ENCODE assay signal across 14 cellular contexts in genomic region chr9:121884057-121884512, GRCh38.
DNase-seq lines count a peak whose midpoint lies in the region; ATAC-seq and TF ChIP-seq lines count a peak whose summit lies in the region.
"Had no signal": no experiment of that assay in that cellular context is flagged by ENCODE, and none has a peak within 500 bp of the region (broad histone marks: within the 10 kb centered on the region; RNA-seq: fewer than 3 reads in every experiment).

No MANE protein-coding gene starts in this region.

- H3K9ac ChIP-seq in HUES64 (ENCODE audit: low read depth, low read length), result no peak overlapping the region

- H3K4me1 Mint-ChIP-seq in progenitor cell of endocrine pancreas (ENCODE audit: low read depth), result peaks cover 27% of the 10 kb centered on the region
- H3K4me1 Mint-ChIP-seq in naive thymus-derived CD8-positive, alpha-beta T cell, result peaks cover 0 to 2% (median 0%) of the 10 kb centered on the region in 4 donors
- H3K4me1 Mint-ChIP-seq in activated T-cell treated with anti-CD3 and anti-CD28 coated beads, Interleukin-2, amount 50 U/mL, for 72 hours (ENCODE audit: low read depth), result peaks cover 42% of the 10 kb centered on the region
- H3K4me1 Mint-ChIP-seq: CD4-positive, alpha-beta memory T cell; natural killer cell had no signal

- TF ChIP-seq CTCF in progenitor cell of endocrine pancreas (IDR thresholded peaks at IDR 0.05; ENCODE audit: unreplicated experiment), result no peak

- no peaks in the 10 kb centered on the region for H3K36me3 ChIP-seq in HUES64 (ENCODE audit: insufficient read depth, low read length)

- no peak overlapping the region for H3K27ac ChIP-seq in HUES64 (ENCODE audit: low read depth, low read length)

- peak overlapping the region; percentile 29 for H3K4me3 Mint-ChIP-seq in progenitor cell of endocrine pancreas (ENCODE audit: low read depth)
- no peak overlapping the region for H3K4me3 Mint-ChIP-seq in naive thymus-derived CD8-positive, alpha-beta T cell
- H3K4me3 Mint-ChIP-seq in activated T-cell treated with anti-CD3 and anti-CD28 coated beads, Interleukin-2, amount 50 U/mL, for 72 hours, result no peak overlapping the region
- H3K4me3 Mint-ChIP-seq: activated naive CD8-positive, alpha-beta T cell treated with anti-CD3 and anti-CD28 coated beads, Interleukin-2, amount 50 U/mL, for 24 hours; CD4-positive, alpha-beta memory T cell; natural killer cell; stimulated activated effector memory CD8-positive, alpha-beta T cell treated with anti-CD3 and anti-CD28 coated beads, Interleukin-12 subunit alpha, Interleukin-12 subunit beta, amount 100 ng/mL, for 72 hours had no signal

- peaks cover 28% of the 10 kb centered on the region for H3K27me3 Mint-ChIP-seq in progenitor cell of endocrine pancreas
- no peaks in the 10 kb centered on the region for H3K27me3 Mint-ChIP-seq in naive thymus-derived CD8-positive, alpha-beta T cell
- no peaks in the 10 kb centered on the region for H3K27me3 Mint-ChIP-seq in activated T-cell treated with anti-CD3 and anti-CD28 coated beads, Interleukin-2, amount 50 U/mL, for 72 hours (ENCODE audit: low read depth)
- H3K27me3 Mint-ChIP-seq: activated naive CD8-positive, alpha-beta T cell treated with anti-CD3 and anti-CD28 coated beads, Interleukin-2, amount 50 U/mL, for 24 hours; CD4-positive, alpha-beta memory T cell had no signal

- H3K9me3 ChIP-seq in HUES64 (ENCODE audit: insufficient read depth, low read depth, low read length), result no peaks in the 10 kb centered on the region

- POLR2A ChIA-PET in naive thymus-derived CD8-positive, alpha-beta T cell (lab: Charles Lee), result no interaction called here

- 31% methylated on average over 12 of the region's 12 CpGs for WGBS in HUES64

- DNase-seq in anterior cingulate cortex (lab: John Stamatoyannopoulos, UW) (peak in 40 of 58 donors; percentile 17 to 78 (median 50)), hypothalamus (lab: John Stamatoyannopoulos, UW) (peak in 36 of 51 donors; percentile 10 to 73 (median 54)), progenitor cell of endocrine pancreas (ENCODE audit: low spot score, unreplicated experiment) (no peak), NCI-H82 treated with DMSO at 0.1 percent for 48 hours (lab: John Stamatoyannopoulos, UW; ENCODE audit: unreplicated experiment) (no peak)
- DNase-seq in naive thymus-derived CD8-positive, alpha-beta T cell, result no peak
- DNase-seq in activated T-cell treated with anti-CD3 and anti-CD28 coated beads, Interleukin-2, amount 50 U/mL, for 72 hours, result no peak
- DNase-seq: activated naive CD8-positive, alpha-beta T cell treated with anti-CD3 and anti-CD28 coated beads, Interleukin-2, amount 50 U/mL, for 24 hours; CD4-positive, alpha-beta memory T cell; natural killer cell; NCI-H2081 had no signal

- H3K4me3 ChIP-seq in HUES64 (ENCODE audit: low read length), result peak overlapping the region; percentile 18; the same call in 1 of the 2 replicates

- no peaks in the 10 kb centered on the region for H3K36me3 Mint-ChIP-seq in progenitor cell of endocrine pancreas (ENCODE audit: insufficient read depth)
- no peaks in the 10 kb centered on the region for H3K36me3 Mint-ChIP-seq in naive thymus-derived CD8-positive, alpha-beta T cell
- no peaks in the 10 kb centered on the region for H3K36me3 Mint-ChIP-seq in activated T-cell treated with anti-CD3 and anti-CD28 coated beads, Interleukin-2, amount 50 U/mL, for 72 hours (ENCODE audit: insufficient read depth in 2 of 2)
- H3K36me3 Mint-ChIP-seq: CD4-positive, alpha-beta memory T cell; natural killer cell; stimulated activated effector memory CD8-positive, alpha-beta T cell treated with anti-CD3 and anti-CD28 coated beads, Interleukin-12 subunit alpha, Interleukin-12 subunit beta, amount 100 ng/mL, for 72 hours had no signal

- no peak for ATAC-seq in naive thymus-derived CD8-positive, alpha-beta T cell
- no peak for ATAC-seq in HG02642 (IDR thresholded peaks at IDR 0.05; ENCODE audit: poor library complexity, unreplicated experiment)
- no peak for ATAC-seq in activated T-cell treated with anti-CD3 and anti-CD28 coated beads, Interleukin-2, amount 50 U/mL, for 72 hours (replicated peaks in 1 of 2)
- ATAC-seq: activated naive CD8-positive, alpha-beta T cell treated with anti-CD3 and anti-CD28 coated beads, Interleukin-2, amount 50 U/mL, for 24 hours; natural killer cell; Panc1 had no signal

- no peaks in the 10 kb centered on the region for H3K27me3 ChIP-seq in HUES64 (ENCODE audit: insufficient read depth, low read length)

- no peaks in the 10 kb centered on the region for H3K9me3 Mint-ChIP-seq in progenitor cell of endocrine pancreas (ENCODE audit: low read depth)
- H3K9me3 Mint-ChIP-seq in naive thymus-derived CD8-positive, alpha-beta T cell, result no peaks in the 10 kb centered on the region
- H3K9me3 Mint-ChIP-seq in activated T-cell treated with anti-CD3 and anti-CD28 coated beads, Interleukin-2, amount 50 U/mL, for 72 hours, result no peaks in the 10 kb centered on the region
- H3K9me3 Mint-ChIP-seq: activated naive CD8-positive, alpha-beta T cell treated with anti-CD3 and anti-CD28 coated beads, Interleukin-2, amount 50 U/mL, for 24 hours; CD4-positive, alpha-beta memory T cell; natural killer cell; stimulated activated effector memory CD8-positive, alpha-beta T cell treated with anti-CD3 and anti-CD28 coated beads, Interleukin-12 subunit alpha, Interleukin-12 subunit beta, amount 100 ng/mL, for 72 hours had no signal

- H3K4me1 ChIP-seq in HUES64 (ENCODE audit: insufficient read depth, low read length), result peaks cover 27% of the 10 kb centered on the region; the same call in 1 of the 2 replicates

- peak overlapping the region; percentile 37 for H3K27ac Mint-ChIP-seq in progenitor cell of endocrine pancreas
- H3K27ac Mint-ChIP-seq in naive thymus-derived CD8-positive, alpha-beta T cell, result no peak overlapping the region
- H3K27ac Mint-ChIP-seq in activated T-cell treated with anti-CD3 and anti-CD28 coated beads, Interleukin-2, amount 50 U/mL, for 72 hours, result no peak overlapping the region
- H3K27ac Mint-ChIP-seq: activated naive CD8-positive, alpha-beta T cell treated with anti-CD3 and anti-CD28 coated beads, Interleukin-2, amount 50 U/mL, for 24 hours; CD4-positive, alpha-beta memory T cell; natural killer cell; stimulated activated effector memory CD8-positive, alpha-beta T cell treated with anti-CD3 and anti-CD28 coated beads, Interleukin-12 subunit alpha, Interleukin-12 subunit beta, amount 100 ng/mL, for 72 hours had no signal

Comparison
In these comparisons a context has a peak if more than half of its experiments do, and no peak if none do; other contexts are left out.
1. DNase-seq: peak in anterior cingulate cortex (40 of 58) and hypothalamus (36 of 51); none in progenitor cell of endocrine pancreas (single experiment), naive thymus-derived CD8-positive, alpha-beta T cell (0 of 10), NCI-H82 treated with DMSO at 0.1 percent for 48 hours (single experiment) and activated T-cell treated with anti-CD3 and anti-CD28 coated beads, Interleukin-2, amount 50 U/mL, for 72 hours (0 of 2).